22 cellular contexts compared by ENCODE assay signal in genomic region chr7:46515844-46516590, GRCh38.
DNase-seq lines count a peak whose midpoint lies in the region; ATAC-seq, FAIRE-seq and TF ChIP-seq lines count a peak whose summit lies in the region.
"Had no signal": no experiment of that assay in that cellular context is flagged by ENCODE, and none has a peak within 500 bp of the region (broad histone marks: within the 10 kb centered on the region; RNA-seq: fewer than 3 reads in every experiment).

No MANE protein-coding gene starts in this region.

- intact Hi-C loops in pancreas (cut with DNase I) (no loop called here), left ventricle myocardium inferior (cut with micrococcal nuclease) (no loop called here)

- DNase-seq in DMS53 treated with DMSO at 0.1 percent for 48 hours (lab: John Stamatoyannopoulos, UW; ENCODE audit: unreplicated experiment) (peak; percentile 88), NCI-H774 (lab: John Stamatoyannopoulos, UW) (peak; percentile 31), bronchial epithelial cell (ENCODE audit: low read depth) (peak; percentile 55), pancreas (no peak), left ventricle myocardium inferior (no peak)
- DNase-seq: activated naive CD4-positive, alpha-beta T cell treated with anti-CD3 and anti-CD28 coated beads, Interleukin-2, amount 10 ng/mL, durations not matched to agents 7 days and 5 days; activated T-cell treated with anti-CD3 and anti-CD28 coated beads, Interleukin-2, amount 50 U/mL, for 48 hours; anterior cingulate cortex; foreskin melanocyte; GF-D8; hippocampal formation; islet precursor cell; mesenchymal stem cell; naive thymus-derived CD8-positive, alpha-beta T cell; NCI-H187; NCI-H446 had no signal

- H3K36me3 ChIP-seq in bronchial epithelial cell (ENCODE audit: control insufficient read depth, insufficient read depth, low read length) (no peaks in the 10 kb centered on the region), pancreas (no peaks in the 10 kb centered on the region), left ventricle myocardium inferior (no peaks in the 10 kb centered on the region)

- peak in 3 of 4 donors; percentile 29 to 63 (median 58) for ATAC-seq in pancreas
- no peak for ATAC-seq in HG03457 (IDR thresholded peaks at IDR 0.05; ENCODE audit: unreplicated experiment)
- no peak for ATAC-seq in HG03280 (IDR thresholded peaks at IDR 0.05; ENCODE audit: unreplicated experiment)
- ATAC-seq: activated CD4-positive, CD25-positive, alpha-beta regulatory T cell treated with anti-CD3 and anti-CD28 coated beads, Interleukin-2, amount 50 U/mL, for 24 hours; HCT116; HepG2; naive thymus-derived CD8-positive, alpha-beta T cell; stimulated activated effector memory CD8-positive, alpha-beta T cell treated with anti-CD3 and anti-CD28 coated beads, Interleukin-12 subunit alpha, Interleukin-12 subunit beta, amount 100 ng/mL, for 72 hours had no signal

- no peaks in the 10 kb centered on the region for H3K27me3 ChIP-seq in bronchial epithelial cell (ENCODE audit: control insufficient read depth, insufficient read depth, low read length)
- no peaks in the 10 kb centered on the region for H3K27me3 ChIP-seq in pancreas
- no peaks in the 10 kb centered on the region for H3K27me3 ChIP-seq in left ventricle myocardium inferior (ENCODE audit: low read depth)

- no peaks in the 10 kb centered on the region for H3K4me1 ChIP-seq in pancreas
- H3K4me1 ChIP-seq in left ventricle myocardium inferior, result peaks cover 5% of the 10 kb centered on the region

- FAIRE-seq in bronchial epithelial cell (lab: Jason Lieb, UNC), result no peak
- no peak for FAIRE-seq in pancreas (lab: Jason Lieb, UNC)
- FAIRE-seq: HepG2 had no signal

- no peak overlapping the region for H3K4me3 ChIP-seq in bronchial epithelial cell (ENCODE audit: low read depth, low read length)
- H3K4me3 ChIP-seq in pancreas, result no peak overlapping the region
- H3K4me3 ChIP-seq in left ventricle myocardium inferior, result no peak overlapping the region

- H3K9me3 ChIP-seq in pancreas, result no peaks in the 10 kb centered on the region
- no peaks in the 10 kb centered on the region for H3K9me3 ChIP-seq in left ventricle myocardium inferior (replicated peaks)

- TF ChIP-seq CTCF in bronchial epithelial cell (IDR thresholded peaks at IDR 0.05; ENCODE audit: insufficient read depth, low read length, severe bottlenecking) (no peak), pancreas (IDR thresholded peaks at IDR 0.05) (no peak), left ventricle myocardium inferior (IDR thresholded peaks at IDR 0.05; ENCODE audit: borderline replicate concordance) (no peak)

- 23 to 38% methylated on average over 1 of the region's 1 CpG for WGBS in pancreas, 2 donors

- H3K27ac ChIP-seq in pancreas (no peak overlapping the region), left ventricle myocardium inferior (replicated peaks) (no peak overlapping the region)

Comparison
In these comparisons a context has a peak if more than half of its experiments do, and no peak if none do; other contexts are left out.
1. DNase-seq: peak in DMS53 treated with DMSO at 0.1 percent for 48 hours (single experiment), NCI-H774 (single experiment) and bronchial epithelial cell (single experiment); none in pancreas (0 of 6) and left ventricle myocardium inferior (single experiment).
2. ATAC-seq: peak in pancreas (3 of 4); none in HG03457 (single experiment) and HG03280 (single experiment).